ENCODE assay signal across 10 cellular contexts in genomic region chr16:17258848-17259713, GRCh38.
DNase-seq lines count a peak whose midpoint lies in the region; ATAC-seq lines count a peak whose summit lies in the region.
"Had no signal": no experiment of that assay in that cellular context is flagged by ENCODE, and none has a peak within 500 bp of the region (broad histone marks: within the 10 kb centered on the region; RNA-seq: fewer than 3 reads in every experiment).

No MANE protein-coding gene starts in this region.

- peak; percentile 77 for ATAC-seq in GM19023 (IDR thresholded peaks at IDR 0.05; ENCODE audit: unreplicated experiment)
- peak; percentile 72 for ATAC-seq in HG02852 (IDR thresholded peaks at IDR 0.05; ENCODE audit: unreplicated experiment)
- ATAC-seq in T-helper 17 cell = no peak
- ATAC-seq in sciatic nerve = peak; percentile 41
- ATAC-seq: psoas muscle had no signal

- intact Hi-C loops in sciatic nerve (cut with DNase I) = no loop called here

- H3K9me3 ChIP-seq in T-helper 17 cell (ENCODE audit: control insufficient read depth, low read length, poor library complexity, severe bottlenecking) = no peaks in the 10 kb centered on the region
- H3K9me3 ChIP-seq: psoas muscle had no signal

- H3K4me1 Mint-ChIP-seq in T-helper 17 cell = peaks cover 28% of the 10 kb centered on the region

- peak overlapping the region; percentile 67 for H3K27ac Mint-ChIP-seq in T-helper 17 cell

- DNase-seq in T-helper 17 cell = no peak
- DNase-seq in sciatic nerve (ENCODE audit: low spot score) = no peak
- no peak for DNase-seq in NK-92 treated with Interleukin-12 subunit alpha and Interleukin-12 subunit beta, amount 100 ng/mL, for 24 hours (lab: John Stamatoyannopoulos, UW)
- DNase-seq in COR-L47 (lab: John Stamatoyannopoulos, UW) = no peak
- no peak for DNase-seq in hippocampal formation (lab: John Stamatoyannopoulos, UW)
- no peak for DNase-seq in DMS79 (lab: John Stamatoyannopoulos, UW)
- DNase-seq: foreskin melanocyte, psoas muscle had no signal

- no peaks in the 10 kb centered on the region for H3K27me3 Mint-ChIP-seq in T-helper 17 cell

- H3K36me3 Mint-ChIP-seq in T-helper 17 cell (ENCODE audit: low read depth) = peaks cover 8% of the 10 kb centered on the region

- H3K4me3 Mint-ChIP-seq in T-helper 17 cell = no peak overlapping the region
